Comparison of ENCODE assay signal across 8 cellular contexts in genomic region chr15:49145651-49146609, GRCh38. TPM values are rescaled to one million over a fixed set of nuclear protein-coding genes. Genes with fewer than 3 reads are reported as not detected.
DNase-seq lines count a peak whose midpoint lies in the region; ATAC-seq and TF ChIP-seq lines count a peak whose summit lies in the region.

No MANE protein-coding gene starts in this region.

- no peak overlapping the region for H3K27ac ChIP-seq in thoracic aorta
- no peak overlapping the region for H3K27ac ChIP-seq in ovary

- H3K4me3 ChIP-seq in GM06990 (replicated peaks; ENCODE audit: low read depth, low read length): no peak overlapping the region
- H3K4me3 ChIP-seq in astrocyte of the cerebellum (ENCODE audit: low read depth, low read length): no peak overlapping the region
- H3K4me3 ChIP-seq in thoracic aorta: no peak overlapping the region
- H3K4me3 ChIP-seq in ovary: no peak overlapping the region

- H3K36me3 Mint-ChIP-seq in activated naive CD8-positive, alpha-beta T cell treated with anti-CD3 and anti-CD28 coated beads, Interleukin-2, amount 50 U/mL, for 24 hours (ENCODE audit: low read depth): peaks cover 38% of the 10 kb centered on the region

- H3K27me3 Mint-ChIP-seq in activated naive CD8-positive, alpha-beta T cell treated with anti-CD3 and anti-CD28 coated beads, Interleukin-2, amount 50 U/mL, for 24 hours: no peaks in the 10 kb centered on the region

- TF ChIP-seq CTCF in GM06990 (IDR thresholded peaks at IDR 0.05; ENCODE audit: insufficient read depth, low read length, poor library complexity, severe bottlenecking) (peak; percentile 74), astrocyte of the cerebellum (IDR thresholded peaks at IDR 0.05; ENCODE audit: low read depth, low read length, missing control alignments) (peak; percentile 72), thoracic aorta (IDR thresholded peaks at IDR 0.05) (peak; percentile 35), ovary (IDR thresholded peaks at IDR 0.05) (peak in 1 of 3 donors; percentile 22)

- ATAC-seq in thoracic aorta (ENCODE audit: insufficient number of reproducible peaks, low FRiP score, low read depth): no peak
- ATAC-seq in activated naive CD8-positive, alpha-beta T cell treated with anti-CD3 and anti-CD28 coated beads, Interleukin-2, amount 50 U/mL, for 24 hours: no peak

- DNase-seq in AML-193 (lab: John Stamatoyannopoulos, UW): peak; percentile 39 to 44
- no peak for DNase-seq in GM06990 (ENCODE audit: extremely low read depth, insufficient read length)
- peak; percentile 22 for DNase-seq in NCI-H446 treated with DMSO at 0.1 percent for 48 hours (lab: John Stamatoyannopoulos, UW)
- peak; percentile 63 for DNase-seq in astrocyte of the cerebellum (ENCODE audit: low read depth)
- peak; percentile 19 for DNase-seq in iPS-NIHi7 (ENCODE audit: extremely low spot score)
- no peak for DNase-seq in thoracic aorta (ENCODE audit: low spot score)
- no peak for DNase-seq in activated naive CD8-positive, alpha-beta T cell treated with anti-CD3 and anti-CD28 coated beads, Interleukin-2, amount 50 U/mL, for 24 hours
- DNase-seq in ovary: no peak

- 32 to 37% (median 32%) methylated on average over 3 of the region's 3 CpGs for WGBS in ovary, 3 donors

- H3K27me3 ChIP-seq in GM06990 (replicated peaks; ENCODE audit: control insufficient read depth, insufficient read depth, low read length) (no peaks in the 10 kb centered on the region), thoracic aorta (replicated peaks; ENCODE audit: insufficient read depth) (no peaks in the 10 kb centered on the region), ovary (no peaks in the 10 kb centered on the region)

- no peak overlapping the region for H3K4me3 Mint-ChIP-seq in activated naive CD8-positive, alpha-beta T cell treated with anti-CD3 and anti-CD28 coated beads, Interleukin-2, amount 50 U/mL, for 24 hours

- TF ChIP-seq POLR2A in ovary (IDR thresholded peaks at IDR 0.05): no peak

- H3K4me1 ChIP-seq in thoracic aorta (ENCODE audit: control insufficient read depth in 1 of 2, low read depth in 2 of 2) (peaks cover 11 to 35% of the 10 kb centered on the region in 2 donors), ovary (ENCODE audit: insufficient read depth) (peaks cover 2% of the 10 kb centered on the region)

- H3K9me3 ChIP-seq in thoracic aorta: no peaks in the 10 kb centered on the region
- no peaks in the 10 kb centered on the region for H3K9me3 ChIP-seq in ovary

- no peak overlapping the region for H3K27ac Mint-ChIP-seq in activated naive CD8-positive, alpha-beta T cell treated with anti-CD3 and anti-CD28 coated beads, Interleukin-2, amount 50 U/mL, for 24 hours

- peaks cover 44% of the 10 kb centered on the region for H3K4me1 Mint-ChIP-seq in activated naive CD8-positive, alpha-beta T cell treated with anti-CD3 and anti-CD28 coated beads, Interleukin-2, amount 50 U/mL, for 24 hours

- TF ChIP-seq EP300 in ovary (IDR thresholded peaks at IDR 0.05): no peak

- in situ Hi-C loops in astrocyte of the cerebellum (cut with HindIII; ENCODE audit: low sequenced_read_pairs): loop anchor here (10.0 kb wide), 1 partner anchor 271 kb away; the partner anchor contains the start of gene EID1

- H3K36me3 ChIP-seq in GM06990 (ENCODE audit: control insufficient read depth, insufficient read depth, low read length) (peaks cover 6% of the 10 kb centered on the region), thoracic aorta (peaks cover 13% of the 10 kb centered on the region), ovary (no peaks in the 10 kb centered on the region)

- intact Hi-C loops in ovary (cut with DNase I): loop anchor here in 1 of 4 donors (5.0 kb wide), 1 partner anchor 284 kb away; no protein-coding TSS in a partner anchor

- H3K9me3 Mint-ChIP-seq in activated naive CD8-positive, alpha-beta T cell treated with anti-CD3 and anti-CD28 coated beads, Interleukin-2, amount 50 U/mL, for 24 hours: no peaks in the 10 kb centered on the region

RNA-seq across cellular contexts. Expression of gene COPS2, which starts 9.5 kb away (rescaled TPM):
- 10 to 100 TPM; 31.3 to 71.3 TPM for total RNA-seq in thoracic aorta
- total RNA-seq in ovary: 10 to 100 TPM; 44.2 to 95.4 (median 80.0) TPM
- 10 to 100 TPM; 66.1 to 80.5 TPM for polyA plus RNA-seq in ovary

RNA-seq across cellular contexts. Expression of gene GALK2, which starts 24.1 kb away (rescaled TPM):
- total RNA-seq in thoracic aorta (10 to 100 TPM; 22.9 to 35.9 TPM), ovary (10 to 100 TPM; 37.2 to 49.2 (median 39.8) TPM)
- polyA plus RNA-seq in ovary: 10 to 100 TPM; 14.4 to 16.7 TPM

Comparison
In these comparisons a context has a peak if more than half of its experiments do, and no peak if none do; other contexts are left out.
1. DNase-seq: peak in AML-193 (2 of 2), NCI-H446 treated with DMSO at 0.1 percent for 48 hours (single experiment), astrocyte of the cerebellum (single experiment) and iPS-NIHi7 (single experiment); none in GM06990 (single experiment), thoracic aorta (single experiment), activated naive CD8-positive, alpha-beta T cell treated with anti-CD3 and anti-CD28 coated beads, Interleukin-2, amount 50 U/mL, for 24 hours (single experiment) and ovary (0 of 5).